Comparison of ENCODE assay signal across 9 cellular contexts in the genomic region with DNA sequence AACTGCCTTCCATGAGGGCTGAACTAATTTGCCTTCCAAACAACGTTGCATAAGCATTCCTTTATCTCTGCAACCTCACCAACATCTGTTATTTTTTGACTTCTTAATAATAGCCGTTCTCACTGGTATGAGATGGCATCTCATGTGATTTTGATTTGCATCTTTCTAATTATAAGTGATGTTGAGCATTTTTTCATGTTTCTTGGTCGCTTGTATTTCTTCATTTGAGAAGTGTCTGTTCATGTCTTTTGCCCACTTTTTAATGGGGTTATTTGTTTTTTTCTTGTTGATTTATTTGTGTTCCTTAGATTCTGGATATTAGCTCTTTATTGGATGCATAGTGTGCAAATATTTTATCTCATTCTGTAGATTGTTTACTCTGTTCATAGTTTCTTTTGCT.
"Had no signal": no experiment of that assay in that cellular context is flagged by ENCODE, and none has a peak within 500 bp of the region (broad histone marks: within the 10 kb centered on the region; RNA-seq: fewer than 3 reads in every experiment).

No MANE protein-coding gene starts in this region.

- H3K27ac ChIP-seq: KMS-11 had no signal

- H3K4me2 ChIP-seq: GM23338, KMS-11 had no signal

- H2AFZ ChIP-seq: GM23338 had no signal

- H3K9ac ChIP-seq: KMS-11 had no signal

- H3K4me3 ChIP-seq: GM23338 had no signal

- FAIRE-seq: H1, H54, HTR-8/SVneo had no signal

- DNase-seq: H9, HCEC 1CT, IMR-90, KBM-7 had no signal

- H3K4me3 Mint-ChIP-seq: GM23338, H9 had no signal

- H3K27ac Mint-ChIP-seq: GM23338, H9 had no signal
